1 cellular context compared by ENCODE assay signal in the genomic region with DNA sequence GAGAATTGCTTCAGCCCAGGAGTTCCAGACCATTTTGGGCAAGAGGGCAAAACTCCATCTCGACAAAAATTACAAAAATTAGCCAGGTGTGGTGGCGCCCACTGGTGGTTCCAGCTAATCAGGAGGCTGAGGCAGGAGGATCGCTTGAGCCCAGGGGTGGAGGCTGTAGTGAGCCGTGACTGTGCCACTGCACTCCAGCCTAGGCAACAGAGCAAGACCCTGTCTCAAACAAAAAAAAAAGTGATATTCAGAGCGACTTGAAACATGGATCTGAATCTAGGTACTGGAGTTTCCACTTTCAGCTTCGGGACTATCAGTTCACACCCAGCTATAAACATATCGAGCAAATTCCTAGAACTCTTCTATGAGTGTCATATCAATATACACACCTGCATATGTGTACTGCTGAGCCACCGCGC.
TF ChIP-seq lines count a peak whose summit lies in the region.

No MANE protein-coding gene starts in this region.

TF ChIP-seq in H1, 55 proteins besides CTCF, POLR2A, EP300 and RAD21:
- TF ChIP-seq KDM1A (IDR thresholded peaks at IDR 0.05; ENCODE audit: borderline replicate concordance, low read length) (peak; percentile 70; the same call in 1 of the 2 replicates), SIRT6 (IDR thresholded peaks at IDR 0.05; ENCODE audit: low read length) (no peak), BCL11A (IDR thresholded peaks at IDR 0.05; ENCODE audit: low read depth in 2 of 2, low read length in 2 of 2) (no peak), CREB1 (IDR thresholded peaks at IDR 0.05) (no peak), ASH2L (IDR thresholded peaks at IDR 0.05; ENCODE audit: low read length) (no peak), SIX5 (IDR thresholded peaks at IDR 0.05; ENCODE audit: low read depth, low read length) (no peak)
- TF ChIP-seq, protein P1, sequence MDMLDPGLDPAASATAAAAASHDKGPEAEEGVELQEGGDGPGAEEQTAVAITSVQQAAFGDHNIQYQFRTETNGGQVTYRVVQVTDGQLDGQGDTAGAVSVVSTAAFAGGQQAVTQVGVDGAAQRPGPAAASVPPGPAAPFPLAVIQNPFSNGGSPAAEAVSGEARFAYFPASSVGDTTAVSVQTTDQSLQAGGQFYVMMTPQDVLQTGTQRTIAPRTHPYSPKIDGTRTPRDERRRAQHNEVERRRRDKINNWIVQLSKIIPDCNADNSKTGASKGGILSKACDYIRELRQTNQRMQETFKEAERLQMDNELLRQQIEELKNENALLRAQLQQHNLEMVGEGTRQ (IDR thresholded peaks at IDR 0.05; ENCODE audit: low read length) = no peak
